In the genomic region with DNA sequence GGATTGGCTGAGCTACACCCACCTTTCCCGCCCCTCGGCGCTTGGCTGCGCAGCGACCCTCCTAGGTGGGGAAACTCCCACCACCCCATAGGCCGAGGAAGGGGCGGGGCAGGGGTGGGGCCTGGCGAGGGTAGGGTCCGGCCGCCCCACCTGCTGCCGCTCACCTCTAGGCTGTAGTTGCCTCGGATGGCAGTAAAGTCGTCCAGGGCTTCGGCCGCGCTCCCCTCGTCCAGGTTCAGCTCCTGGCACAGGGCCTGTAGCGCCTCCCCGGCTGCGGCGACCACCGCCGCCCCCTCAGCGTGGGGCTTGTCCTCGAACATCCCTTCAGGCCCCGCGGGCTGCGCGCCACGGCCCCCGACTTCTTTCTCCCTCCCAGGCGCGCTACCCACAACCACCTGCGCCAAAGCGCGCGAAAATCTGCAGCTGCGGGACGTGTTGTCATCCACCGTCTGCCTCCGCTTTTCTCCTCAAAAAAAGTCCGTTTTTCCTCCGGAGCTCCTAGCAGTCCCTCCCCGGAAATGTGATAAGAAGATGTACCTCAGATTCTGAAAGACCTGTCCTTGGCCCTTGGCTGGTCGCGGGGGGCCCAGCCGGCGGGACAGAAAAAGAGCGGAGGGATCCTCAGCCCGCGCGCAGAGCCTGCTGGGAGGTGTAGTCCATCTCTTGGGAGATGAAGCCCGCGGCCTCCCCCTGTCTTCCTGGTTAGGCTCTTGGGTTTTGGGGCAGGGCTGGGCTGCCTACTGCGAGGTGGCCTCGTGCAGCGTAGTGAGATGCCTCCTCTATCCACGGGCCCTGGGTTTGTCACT, we compare ENCODE assay signal across 1 cellular context.
A peak's percentile ranks its signal among the peaks of the same experiment; 100 is the strongest.
TF ChIP-seq lines count a peak whose summit lies in the region.

A gene with protein sequence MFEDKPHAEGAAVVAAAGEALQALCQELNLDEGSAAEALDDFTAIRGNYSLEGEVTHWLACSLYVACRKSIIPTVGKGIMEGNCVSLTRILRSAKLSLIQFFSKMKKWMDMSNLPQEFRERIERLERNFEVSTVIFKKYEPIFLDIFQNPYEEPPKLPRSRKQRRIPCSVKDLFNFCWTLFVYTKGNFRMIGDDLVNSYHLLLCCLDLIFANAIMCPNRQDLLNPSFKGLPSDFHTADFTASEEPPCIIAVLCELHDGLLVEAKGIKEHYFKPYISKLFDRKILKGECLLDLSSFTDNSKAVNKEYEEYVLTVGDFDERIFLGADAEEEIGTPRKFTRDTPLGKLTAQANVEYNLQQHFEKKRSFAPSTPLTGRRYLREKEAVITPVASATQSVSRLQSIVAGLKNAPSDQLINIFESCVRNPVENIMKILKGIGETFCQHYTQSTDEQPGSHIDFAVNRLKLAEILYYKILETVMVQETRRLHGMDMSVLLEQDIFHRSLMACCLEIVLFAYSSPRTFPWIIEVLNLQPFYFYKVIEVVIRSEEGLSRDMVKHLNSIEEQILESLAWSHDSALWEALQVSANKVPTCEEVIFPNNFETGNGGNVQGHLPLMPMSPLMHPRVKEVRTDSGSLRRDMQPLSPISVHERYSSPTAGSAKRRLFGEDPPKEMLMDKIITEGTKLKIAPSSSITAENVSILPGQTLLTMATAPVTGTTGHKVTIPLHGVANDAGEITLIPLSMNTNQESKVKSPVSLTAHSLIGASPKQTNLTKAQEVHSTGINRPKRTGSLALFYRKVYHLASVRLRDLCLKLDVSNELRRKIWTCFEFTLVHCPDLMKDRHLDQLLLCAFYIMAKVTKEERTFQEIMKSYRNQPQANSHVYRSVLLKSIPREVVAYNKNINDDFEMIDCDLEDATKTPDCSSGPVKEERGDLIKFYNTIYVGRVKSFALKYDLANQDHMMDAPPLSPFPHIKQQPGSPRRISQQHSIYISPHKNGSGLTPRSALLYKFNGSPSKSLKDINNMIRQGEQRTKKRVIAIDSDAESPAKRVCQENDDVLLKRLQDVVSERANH (minus strand): TSS at position 389 of the 806 bp plus-strand sequence. CDS start 69 bp downstream, at position 320.

TF ChIP-seq in HepG2, 621 proteins besides CTCF, POLR2A, EP300 and RAD21 (continued from another document and continues in another):
- TF ChIP-seq DZIP1 (CRISPR knock-in tag; IDR thresholded peaks at IDR 0.05) (peak; percentile 88), SALL1 (CRISPR knock-in tag; IDR thresholded peaks at IDR 0.05) (peak; percentile 95), HOXA5 (CRISPR knock-in tag; IDR thresholded peaks at IDR 0.05) (peak; percentile 95), MXI1 (IDR thresholded peaks at IDR 0.05; ENCODE audit: borderline replicate concordance, low read depth, low read length) (peak; percentile 80; the same call in 2 of the 3 replicates), SP1 (IDR thresholded peaks at IDR 0.05) (no peak), SP1 (CRISPR knock-in tag; IDR thresholded peaks at IDR 0.05) (peak; percentile 83; the same call in 1 of the 2 replicates), SIN3B (IDR thresholded peaks at IDR 0.05; ENCODE audit: low read length) (peak; percentile 82), HCFC1 (IDR thresholded peaks at IDR 0.05; ENCODE audit: low read depth, low read length) (peak; percentile 92), ZSCAN30 (CRISPR knock-in tag; IDR thresholded peaks at IDR 0.05) (peak; percentile 83; the same call in 1 of the 2 replicates), ATAD3A (CRISPR knock-in tag; IDR thresholded peaks at IDR 0.05) (no peak), STAT5B (CRISPR knock-in tag; IDR thresholded peaks at IDR 0.05) (peak; percentile 78), MTA3 (CRISPR knock-in tag; IDR thresholded peaks at IDR 0.05) (0 out of 2 replicates have a peak, but pooled peaks have one; percentile 15), ZBTB1 (CRISPR knock-in tag; IDR thresholded peaks at IDR 0.05; ENCODE audit: borderline replicate concordance) (peak; percentile 50; the same call in 1 of the 2 replicates), ZNF136 (CRISPR knock-in tag; IDR thresholded peaks at IDR 0.05; ENCODE audit: low read depth) (peak; percentile 93; the same call in 1 of the 2 replicates), KLF15 (CRISPR knock-in tag; IDR thresholded peaks at IDR 0.05; ENCODE audit: borderline replicate concordance) (peak; percentile 98), MED8 (CRISPR knock-in tag; IDR thresholded peaks at IDR 0.05; ENCODE audit: insufficient replicate concordance) (peak; percentile 96), ZNF354B (CRISPR knock-in tag; IDR thresholded peaks at IDR 0.05) (peak; percentile 92), ESRRA (CRISPR knock-in tag; IDR thresholded peaks at IDR 0.05; ENCODE audit: low read depth) (peak; percentile 91), KLF16 (CRISPR knock-in tag; IDR thresholded peaks at IDR 0.05) (peak; percentile 17 to 98; a peak in 3 of 4 replicates), ZNF367 (CRISPR knock-in tag; IDR thresholded peaks at IDR 0.05; ENCODE audit: borderline replicate concordance) (peak; percentile 87), TP53 (CRISPR knock-in tag; conservative IDR thresholded peaks at IDR 0.05) (peak; percentile 91; the same call in 1 of the 2 replicates), ZNF672 (CRISPR knock-in tag; IDR thresholded peaks at IDR 0.05) (peak; percentile 92; the same call in 1 of the 2 replicates), BRF2 (CRISPR knock-in tag; IDR thresholded peaks at IDR 0.05) (peak; percentile 88; the same call in 1 of the 2 replicates), MAFF (IDR thresholded peaks at IDR 0.05; ENCODE audit: low read depth, low read length) (0 out of 2 replicates have a peak, but pooled peaks have one; percentile 3), ZNF512B (CRISPR knock-in tag; IDR thresholded peaks at IDR 0.05; ENCODE audit: borderline replicate concordance) (peak; percentile 40; the same call in 1 of the 2 replicates), NCOA5 (CRISPR knock-in tag; IDR thresholded peaks at IDR 0.05) (no peak), IRF1 (CRISPR knock-in tag; IDR thresholded peaks at IDR 0.05; ENCODE audit: low read depth) (peak; percentile 63; the same call in 1 of the 2 replicates), CC2D1A (CRISPR knock-in tag; IDR thresholded peaks at IDR 0.05) (no peak)
- TF ChIP-seq, protein P1, sequence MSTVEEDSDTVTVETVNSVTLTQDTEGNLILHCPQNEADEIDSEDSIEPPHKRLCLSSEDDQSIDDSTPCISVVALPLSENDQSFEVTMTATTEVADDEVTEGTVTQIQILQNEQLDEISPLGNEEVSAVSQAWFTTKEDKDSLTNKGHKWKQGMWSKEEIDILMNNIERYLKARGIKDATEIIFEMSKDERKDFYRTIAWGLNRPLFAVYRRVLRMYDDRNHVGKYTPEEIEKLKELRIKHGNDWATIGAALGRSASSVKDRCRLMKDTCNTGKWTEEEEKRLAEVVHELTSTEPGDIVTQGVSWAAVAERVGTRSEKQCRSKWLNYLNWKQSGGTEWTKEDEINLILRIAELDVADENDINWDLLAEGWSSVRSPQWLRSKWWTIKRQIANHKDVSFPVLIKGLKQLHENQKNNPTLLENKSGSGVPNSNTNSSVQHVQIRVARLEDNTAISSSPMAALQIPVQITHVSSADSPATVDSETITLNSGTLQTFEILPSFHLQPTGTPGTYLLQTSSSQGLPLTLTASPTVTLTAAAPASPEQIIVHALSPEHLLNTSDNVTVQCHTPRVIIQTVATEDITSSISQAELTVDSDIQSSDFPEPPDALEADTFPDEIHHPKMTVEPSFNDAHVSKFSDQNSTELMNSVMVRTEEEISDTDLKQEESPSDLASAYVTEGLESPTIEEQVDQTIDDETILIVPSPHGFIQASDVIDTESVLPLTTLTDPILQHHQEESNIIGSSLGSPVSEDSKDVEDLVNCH (CRISPR knock-in tag; IDR thresholded peaks at IDR 0.05), result peak; percentile 95
- TF ChIP-seq, protein P2, sequence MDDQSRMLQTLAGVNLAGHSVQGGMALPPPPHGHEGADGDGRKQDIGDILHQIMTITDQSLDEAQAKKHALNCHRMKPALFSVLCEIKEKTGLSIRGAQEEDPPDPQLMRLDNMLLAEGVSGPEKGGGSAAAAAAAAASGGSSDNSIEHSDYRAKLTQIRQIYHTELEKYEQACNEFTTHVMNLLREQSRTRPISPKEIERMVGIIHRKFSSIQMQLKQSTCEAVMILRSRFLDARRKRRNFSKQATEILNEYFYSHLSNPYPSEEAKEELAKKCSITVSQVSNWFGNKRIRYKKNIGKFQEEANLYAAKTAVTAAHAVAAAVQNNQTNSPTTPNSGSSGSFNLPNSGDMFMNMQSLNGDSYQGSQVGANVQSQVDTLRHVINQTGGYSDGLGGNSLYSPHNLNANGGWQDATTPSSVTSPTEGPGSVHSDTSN (CRISPR knock-in tag; IDR thresholded peaks at IDR 0.05; ENCODE audit: borderline replicate concordance), result peak; percentile 88
- TF ChIP-seq, protein P3, sequence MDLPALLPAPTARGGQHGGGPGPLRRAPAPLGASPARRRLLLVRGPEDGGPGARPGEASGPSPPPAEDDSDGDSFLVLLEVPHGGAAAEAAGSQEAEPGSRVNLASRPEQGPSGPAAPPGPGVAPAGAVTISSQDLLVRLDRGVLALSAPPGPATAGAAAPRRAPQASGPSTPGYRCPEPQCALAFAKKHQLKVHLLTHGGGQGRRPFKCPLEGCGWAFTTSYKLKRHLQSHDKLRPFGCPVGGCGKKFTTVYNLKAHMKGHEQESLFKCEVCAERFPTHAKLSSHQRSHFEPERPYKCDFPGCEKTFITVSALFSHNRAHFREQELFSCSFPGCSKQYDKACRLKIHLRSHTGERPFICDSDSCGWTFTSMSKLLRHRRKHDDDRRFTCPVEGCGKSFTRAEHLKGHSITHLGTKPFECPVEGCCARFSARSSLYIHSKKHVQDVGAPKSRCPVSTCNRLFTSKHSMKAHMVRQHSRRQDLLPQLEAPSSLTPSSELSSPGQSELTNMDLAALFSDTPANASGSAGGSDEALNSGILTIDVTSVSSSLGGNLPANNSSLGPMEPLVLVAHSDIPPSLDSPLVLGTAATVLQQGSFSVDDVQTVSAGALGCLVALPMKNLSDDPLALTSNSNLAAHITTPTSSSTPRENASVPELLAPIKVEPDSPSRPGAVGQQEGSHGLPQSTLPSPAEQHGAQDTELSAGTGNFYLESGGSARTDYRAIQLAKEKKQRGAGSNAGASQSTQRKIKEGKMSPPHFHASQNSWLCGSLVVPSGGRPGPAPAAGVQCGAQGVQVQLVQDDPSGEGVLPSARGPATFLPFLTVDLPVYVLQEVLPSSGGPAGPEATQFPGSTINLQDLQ (CRISPR knock-in tag; IDR thresholded peaks at IDR 0.05), result peak; percentile 94; the same call in 1 of the 2 replicates
- TF ChIP-seq, protein P4, sequence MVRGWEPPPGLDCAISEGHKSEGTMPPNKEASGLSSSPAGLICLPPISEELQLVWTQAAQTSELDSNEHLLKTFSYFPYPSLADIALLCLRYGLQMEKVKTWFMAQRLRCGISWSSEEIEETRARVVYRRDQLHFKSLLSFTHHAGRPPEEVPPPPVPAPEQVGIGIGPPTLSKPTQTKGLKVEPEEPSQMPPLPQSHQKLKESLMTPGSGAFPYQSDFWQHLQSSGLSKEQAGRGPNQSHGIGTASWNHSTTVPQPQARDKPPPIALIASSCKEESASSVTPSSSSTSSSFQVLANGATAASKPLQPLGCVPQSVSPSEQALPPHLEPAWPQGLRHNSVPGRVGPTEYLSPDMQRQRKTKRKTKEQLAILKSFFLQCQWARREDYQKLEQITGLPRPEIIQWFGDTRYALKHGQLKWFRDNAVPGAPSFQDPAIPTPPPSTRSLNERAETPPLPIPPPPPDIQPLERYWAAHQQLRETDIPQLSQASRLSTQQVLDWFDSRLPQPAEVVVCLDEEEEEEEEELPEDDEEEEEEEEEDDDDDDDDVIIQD (CRISPR knock-in tag; IDR thresholded peaks at IDR 0.05; ENCODE audit: low read depth), result peak; percentile 55; the same call in 1 of the 2 replicates
